18 cellular contexts compared by ENCODE assay signal in genomic region chr18:50917021-50917420, GRCh38. TPM values are rescaled to one million over a fixed set of nuclear protein-coding genes. Genes with fewer than 3 reads are reported as not detected.
DNase-seq lines count a peak whose midpoint lies in the region; FAIRE-seq and TF ChIP-seq lines count a peak whose summit lies in the region.
"Had no signal": no experiment of that assay in that cellular context is flagged by ENCODE, and none has a peak within 500 bp of the region (broad histone marks: within the 10 kb centered on the region; RNA-seq: fewer than 3 reads in every experiment).

No MANE protein-coding gene starts in this region.

- H3K4me1 ChIP-seq in astrocyte (ENCODE audit: insufficient read depth, low read length) (no peaks in the 10 kb centered on the region), fibroblast of lung (ENCODE audit: control insufficient read depth, extremely low read depth, insufficient read depth, low read length) (no peaks in the 10 kb centered on the region)

- FAIRE-seq in A204.1 (lab: Jason Lieb, UNC) (peak; percentile 44), G401.6 (lab: Jason Lieb, UNC) (peak; percentile 34), astrocyte (lab: Jason Lieb, UNC) (no peak)
- FAIRE-seq: D721Med, HTR-8/SVneo, K562 had no signal

- H3K4me3 ChIP-seq in astrocyte (ENCODE audit: insufficient read depth, low read depth, low read length) (no peak overlapping the region), fibroblast of lung (replicated peaks in 1 of 4; ENCODE audit: control extremely low read depth in 1 of 4, insufficient read depth in 1 of 4, low read depth in 3 of 4, low read length in 4 of 4) (no peak overlapping the region)
- H3K4me3 ChIP-seq: K562 had no signal

- H3K27me3 ChIP-seq in astrocyte (ENCODE audit: insufficient read depth, low read length) = no peaks in the 10 kb centered on the region
- no peaks in the 10 kb centered on the region for H3K27me3 ChIP-seq in fibroblast of lung (ENCODE audit: control insufficient read depth, insufficient read depth, low read length)

- TF ChIP-seq CTCF in astrocyte (IDR thresholded peaks at IDR 0.05; ENCODE audit: insufficient read depth, low read depth, low read length) = no peak
- no peak for TF ChIP-seq CTCF in fibroblast of lung (conservative IDR thresholded peaks at IDR 0.05 in 1 of 2, IDR thresholded peaks at IDR 0.05 in 1 of 2; ENCODE audit: low read depth in 1 of 2, low read length in 2 of 2)

- no peak overlapping the region for H3K27ac Mint-ChIP-seq in astrocyte (ENCODE audit: unreplicated experiment)
- H3K27ac Mint-ChIP-seq: B cell; CD8-positive, alpha-beta T cell had no signal

- H3K9ac ChIP-seq in astrocyte (ENCODE audit: low read length) = no peak overlapping the region
- H3K9ac ChIP-seq in fibroblast of lung (ENCODE audit: insufficient read depth, low read length) = no peak overlapping the region

- H3K9me3 Mint-ChIP-seq in astrocyte (ENCODE audit: unreplicated experiment) = no peaks in the 10 kb centered on the region
- H3K9me3 Mint-ChIP-seq: CD8-positive, alpha-beta T cell had no signal

- H3K36me3 Mint-ChIP-seq in astrocyte (ENCODE audit: low read depth, unreplicated experiment) = peaks cover 5% of the 10 kb centered on the region

- H3K27ac ChIP-seq in astrocyte (ENCODE audit: low read depth, low read length) = no peak overlapping the region
- no peak overlapping the region for H3K27ac ChIP-seq in fibroblast of lung (ENCODE audit: insufficient read depth, low read length)

- DNase-seq in astrocyte (ENCODE audit: low read depth) (peak; percentile 10), fibroblast of lung (ENCODE audit: low read depth in 2 of 2) (peak; percentile 6 to 20), NCI-H1105 (lab: John Stamatoyannopoulos, UW) (no peak), T-helper 2 cell (no peak), CD1c-positive myeloid dendritic cell (ENCODE audit: extremely low spot score) (no peak)
- no peak for DNase-seq in activated effector memory CD4-positive, alpha-beta T cell treated with anti-CD3 and anti-CD28 coated beads, Interleukin-2, amount 50 U/mL, for 16 hours
- DNase-seq: CD8-positive, alpha-beta T cell; H7; NCI-H1694 treated with DMSO at 0.1 percent for 48 hours; NCI-H345; NCI-H526 treated with DMSO at 0.1 percent for 48 hours; SHP77 had no signal

- no peaks in the 10 kb centered on the region for H4K20me1 ChIP-seq in astrocyte (ENCODE audit: insufficient read depth, low read length)
- no peaks in the 10 kb centered on the region for H4K20me1 ChIP-seq in fibroblast of lung (ENCODE audit: control insufficient read depth, extremely low read depth, insufficient read depth, low read length)

- no peaks in the 10 kb centered on the region for H3K36me3 ChIP-seq in astrocyte (ENCODE audit: insufficient read depth, low read length)
- H3K36me3 ChIP-seq in fibroblast of lung (ENCODE audit: control insufficient read depth, insufficient read depth, low read length) = no peaks in the 10 kb centered on the region

- H3K9me3 ChIP-seq in astrocyte (ENCODE audit: insufficient read depth, low read depth, low read length) (no peaks in the 10 kb centered on the region), fibroblast of lung (ENCODE audit: control insufficient read depth, insufficient read depth, low read depth, low read length) (no peaks in the 10 kb centered on the region)

- no peaks in the 10 kb centered on the region for H3K79me2 ChIP-seq in astrocyte (ENCODE audit: insufficient read depth, low read length)
- no peaks in the 10 kb centered on the region for H3K79me2 ChIP-seq in fibroblast of lung (ENCODE audit: control insufficient read depth, insufficient read depth, low read length)

- no peak overlapping the region for H3K4me3 Mint-ChIP-seq in astrocyte (ENCODE audit: unreplicated experiment)
- H3K4me3 Mint-ChIP-seq: B cell; CD8-positive, alpha-beta T cell had no signal

- H3K4me1 Mint-ChIP-seq in astrocyte (ENCODE audit: low read depth, unreplicated experiment) = no peaks in the 10 kb centered on the region

- H3K27me3 Mint-ChIP-seq in astrocyte (ENCODE audit: low read depth, unreplicated experiment) = no peaks in the 10 kb centered on the region
- H3K27me3 Mint-ChIP-seq: B cell had no signal

- H3K4me2 ChIP-seq in astrocyte (ENCODE audit: low read length) = no peak overlapping the region
- no peak overlapping the region for H3K4me2 ChIP-seq in fibroblast of lung (ENCODE audit: extremely low read depth, insufficient read depth, low read length)

- no peak overlapping the region for H2AFZ ChIP-seq in astrocyte (ENCODE audit: low read depth, low read length)
- H2AFZ ChIP-seq in fibroblast of lung (ENCODE audit: low read length) = no peak overlapping the region

RNA-seq across cellular contexts. Expression of gene ME2, which starts 38.1 kb away (rescaled TPM):
- total RNA-seq in astrocyte (40.9 and 44.0 TPM in 2 replicates), fibroblast of lung (43.9 and 57.0 TPM in 2 replicates)
- polyA plus RNA-seq in fibroblast of lung = 40.5 and 62.5 TPM in 2 replicates
- 23.2 and 34.6 TPM in 2 replicates for polyA plus RNA-seq in fibroblast of lung (2012)
- polyA minus RNA-seq in fibroblast of lung (ENCODE audit: low replicate concordance) = 11.4 and 15.2 TPM in 2 replicates

RNA-seq across cellular contexts. Expression of gene ELAC1, which starts 50.8 kb away (rescaled TPM):
- total RNA-seq in astrocyte = 7.6 and 8.2 TPM in 2 replicates
- total RNA-seq in fibroblast of lung = 5.4 and 7.3 TPM in 2 replicates
- 8.2 and 9.2 TPM in 2 replicates for polyA plus RNA-seq in fibroblast of lung
- 6.1 and 7.1 TPM in 2 replicates for polyA plus RNA-seq in fibroblast of lung (2012)
- polyA minus RNA-seq in fibroblast of lung (ENCODE audit: low replicate concordance) = 0.71 and 2.4 TPM in 2 replicates

Comparison
In these comparisons a context has a peak if more than half of its experiments do, and no peak if none do; other contexts are left out.
1. DNase-seq: peak in astrocyte (single experiment) and fibroblast of lung (2 of 2); none in NCI-H1105 (single experiment), T-helper 2 cell (0 of 5), CD1c-positive myeloid dendritic cell (single experiment) and activated effector memory CD4-positive, alpha-beta T cell treated with anti-CD3 and anti-CD28 coated beads, Interleukin-2, amount 50 U/mL, for 16 hours (single experiment).